22 cellular contexts compared by ENCODE assay signal in the genomic region with DNA sequence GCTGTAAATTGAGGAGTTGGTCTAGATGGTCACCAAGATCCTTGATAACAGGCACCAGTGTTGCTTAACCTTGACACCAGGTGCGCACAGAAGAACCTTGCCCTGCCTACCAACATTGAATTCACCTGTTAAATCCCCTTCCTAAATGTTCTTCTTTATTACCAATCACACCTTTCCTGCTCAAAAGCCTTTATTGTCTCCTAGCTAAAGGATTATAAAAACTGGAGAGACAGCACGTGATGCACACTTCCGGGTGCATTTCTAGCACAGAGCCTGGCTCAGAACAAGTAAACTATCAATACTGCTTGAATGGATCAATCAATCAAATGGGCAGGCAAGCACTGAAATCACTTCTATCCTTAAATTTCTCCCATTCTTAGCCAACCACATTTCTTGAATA. TPM values are rescaled to one million over a fixed set of nuclear protein-coding genes. Genes with fewer than 3 reads are reported as not detected.
DNase-seq lines count a peak whose midpoint lies in the region; ATAC-seq and TF ChIP-seq lines count a peak whose summit lies in the region.
"Had no signal": no experiment of that assay in that cellular context is flagged by ENCODE, and none has a peak within 500 bp of the region (broad histone marks: within the 10 kb centered on the region; RNA-seq: fewer than 3 reads in every experiment).

No MANE protein-coding gene starts in this region.

- TF ChIP-seq CTCF in WTC11 (IDR thresholded peaks at IDR 0.05), result no peak
- no peak for TF ChIP-seq CTCF in psoas muscle (IDR thresholded peaks at IDR 0.05)
- no peak for TF ChIP-seq CTCF in type B pancreatic cell (conservative IDR thresholded peaks at IDR 0.05)

- H3K36me3 ChIP-seq in psoas muscle (ENCODE audit: insufficient read depth in 1 of 2, low read depth in 1 of 2), result peaks cover 0 to 58% of the 10 kb centered on the region in 2 donors
- H3K36me3 ChIP-seq: BE2C had no signal

- no peak overlapping the region for H3K4me3 ChIP-seq in psoas muscle
- H3K4me3 ChIP-seq: A549; BLaER1 treated with 17β-estradiol and CSF1 and Interleukin-3, amounts not matched to agents 10 nM and 100 nM; GM23248 had no signal

- H3K9me3 Mint-ChIP-seq in WTC11, result no peaks in the 10 kb centered on the region
- H3K9me3 Mint-ChIP-seq in type B pancreatic cell, result no peaks in the 10 kb centered on the region
- H3K9me3 Mint-ChIP-seq: CD4-positive, alpha-beta T cell; CD8-positive, alpha-beta memory T cell; H9 had no signal

- no peak for DNase-seq in WTC11 (ENCODE audit: low spot score)
- no peak for DNase-seq in left colon
- no peak for DNase-seq in psoas muscle
- no peak for DNase-seq in type B pancreatic cell (ENCODE audit: extremely low spot score, unreplicated experiment)
- DNase-seq in DMS79 (lab: John Stamatoyannopoulos, UW), result no peak
- no peak for DNase-seq in GM03348 (ENCODE audit: low spot score)
- no peak for DNase-seq in MV-4-11 (lab: John Stamatoyannopoulos, UW)
- DNase-seq: 8988T; ACHN; AML-193; BE2C; CD4-positive, alpha-beta T cell; CD8-positive, alpha-beta memory T cell; DMS 273 treated with DMSO at 0.1 percent for 48 hours; DMS79 treated with DMSO at 0.1 percent for 48 hours; GF-D8; GM23248; H9 had no signal

- H3K36me3 Mint-ChIP-seq in WTC11 (no peaks in the 10 kb centered on the region), type B pancreatic cell (peaks cover 31% of the 10 kb centered on the region)

- H3K27ac Mint-ChIP-seq in WTC11 (peak overlapping the region; percentile 41; the same call in 1 of the 2 replicates), type B pancreatic cell (peak overlapping the region; percentile 32)
- H3K27ac Mint-ChIP-seq: CD14-positive monocyte; CD4-positive, alpha-beta T cell; H9 had no signal

- POLR2A ChIA-PET in WTC11 (lab: Charles Lee), result no interaction called here

- 54 to 85% (median 79%) methylated on average over 3 of the region's 3 CpGs for WGBS in psoas muscle, 3 donors

- H3K4me3 Mint-ChIP-seq in WTC11, result no peak overlapping the region
- no peak overlapping the region for H3K4me3 Mint-ChIP-seq in type B pancreatic cell
- H3K4me3 Mint-ChIP-seq: CD14-positive monocyte; CD4-positive, alpha-beta T cell; CD8-positive, alpha-beta memory T cell; H9 had no signal

- H3K4me1 ChIP-seq in psoas muscle, result peaks cover 53% of the 10 kb centered on the region
- H3K4me1 ChIP-seq: BE2C had no signal

- intact Hi-C loops in left colon (cut with DNase I, micrococcal nuclease), result no loop called here
- intact Hi-C loops in psoas muscle (cut with DNase I), result no loop called here

- peak overlapping the region; percentile 64 for H3K27ac ChIP-seq in psoas muscle
- H3K27ac ChIP-seq: A549; BLaER1 treated with 17β-estradiol and CSF1 and Interleukin-3, amounts not matched to agents 10 nM and 100 nM; GM23248 had no signal

- H3K4me1 Mint-ChIP-seq in WTC11 (peaks cover 12% of the 10 kb centered on the region), type B pancreatic cell (ENCODE audit: unreplicated experiment) (peaks cover 8% of the 10 kb centered on the region)

- H3K27me3 Mint-ChIP-seq in WTC11 (ENCODE audit: low read depth), result no peaks in the 10 kb centered on the region
- no peaks in the 10 kb centered on the region for H3K27me3 Mint-ChIP-seq in type B pancreatic cell
- H3K27me3 Mint-ChIP-seq: CD4-positive, alpha-beta T cell had no signal

- no peak for ATAC-seq in WTC11
- ATAC-seq in left colon, result peak; percentile 92
- no peak for ATAC-seq in psoas muscle
- ATAC-seq: A549, HCT116 had no signal

- no peaks in the 10 kb centered on the region for H3K27me3 ChIP-seq in psoas muscle (ENCODE audit: insufficient read depth in 3 of 3, low read length in 2 of 3)
- H3K27me3 ChIP-seq: BE2C; BLaER1 treated with 17β-estradiol and CSF1 and Interleukin-3, amounts not matched to agents 10 nM and 100 nM had no signal

- CTCF ChIA-PET in WTC11 (lab: Charles Lee), result no interaction called here

- H3K9me3 ChIP-seq in psoas muscle, result no peaks in the 10 kb centered on the region
- H3K9me3 ChIP-seq: A549; BE2C; BLaER1 treated with 17β-estradiol and CSF1 and Interleukin-3, amounts not matched to agents 10 nM and 100 nM had no signal

TF ChIP-seq in WTC11, 78 proteins besides CTCF, POLR2A, EP300 and RAD21 (continues in another document):
- no peak for TF ChIP-seq FOXJ3 (CRISPR knock-in tag; IDR thresholded peaks at IDR 0.05; ENCODE audit: borderline replicate concordance)
- no peak for TF ChIP-seq ZNF317 (CRISPR knock-in tag; IDR thresholded peaks at IDR 0.05; ENCODE audit: borderline replicate concordance, low read depth)
- TF ChIP-seq, protein P1, sequence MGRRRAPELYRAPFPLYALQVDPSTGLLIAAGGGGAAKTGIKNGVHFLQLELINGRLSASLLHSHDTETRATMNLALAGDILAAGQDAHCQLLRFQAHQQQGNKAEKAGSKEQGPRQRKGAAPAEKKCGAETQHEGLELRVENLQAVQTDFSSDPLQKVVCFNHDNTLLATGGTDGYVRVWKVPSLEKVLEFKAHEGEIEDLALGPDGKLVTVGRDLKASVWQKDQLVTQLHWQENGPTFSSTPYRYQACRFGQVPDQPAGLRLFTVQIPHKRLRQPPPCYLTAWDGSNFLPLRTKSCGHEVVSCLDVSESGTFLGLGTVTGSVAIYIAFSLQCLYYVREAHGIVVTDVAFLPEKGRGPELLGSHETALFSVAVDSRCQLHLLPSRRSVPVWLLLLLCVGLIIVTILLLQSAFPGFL (CRISPR knock-in tag; IDR thresholded peaks at IDR 0.05; ENCODE audit: borderline replicate concordance), result no peak
- no peak for TF ChIP-seq NR2C2 (CRISPR knock-in tag; IDR thresholded peaks at IDR 0.05)
- no peak for TF ChIP-seq ZNF263 (CRISPR knock-in tag; IDR thresholded peaks at IDR 0.05; ENCODE audit: low read depth)
- TF ChIP-seq ZNF396 (CRISPR knock-in tag; IDR thresholded peaks at IDR 0.05; ENCODE audit: borderline replicate concordance), result no peak
- TF ChIP-seq, protein P2, sequence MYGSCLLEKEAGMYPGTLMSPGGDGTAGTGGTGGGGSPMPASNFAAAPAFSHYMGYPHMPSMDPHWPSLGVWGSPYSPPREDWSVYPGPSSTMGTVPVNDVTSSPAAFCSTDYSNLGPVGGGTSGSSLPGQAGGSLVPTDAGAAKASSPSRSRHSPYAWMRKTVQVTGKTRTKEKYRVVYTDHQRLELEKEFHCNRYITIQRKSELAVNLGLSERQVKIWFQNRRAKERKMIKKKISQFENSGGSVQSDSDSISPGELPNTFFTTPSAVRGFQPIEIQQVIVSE (CRISPR knock-in tag; IDR thresholded peaks at IDR 0.05; ENCODE audit: borderline replicate concordance), result no peak
- TF ChIP-seq, protein P3, sequence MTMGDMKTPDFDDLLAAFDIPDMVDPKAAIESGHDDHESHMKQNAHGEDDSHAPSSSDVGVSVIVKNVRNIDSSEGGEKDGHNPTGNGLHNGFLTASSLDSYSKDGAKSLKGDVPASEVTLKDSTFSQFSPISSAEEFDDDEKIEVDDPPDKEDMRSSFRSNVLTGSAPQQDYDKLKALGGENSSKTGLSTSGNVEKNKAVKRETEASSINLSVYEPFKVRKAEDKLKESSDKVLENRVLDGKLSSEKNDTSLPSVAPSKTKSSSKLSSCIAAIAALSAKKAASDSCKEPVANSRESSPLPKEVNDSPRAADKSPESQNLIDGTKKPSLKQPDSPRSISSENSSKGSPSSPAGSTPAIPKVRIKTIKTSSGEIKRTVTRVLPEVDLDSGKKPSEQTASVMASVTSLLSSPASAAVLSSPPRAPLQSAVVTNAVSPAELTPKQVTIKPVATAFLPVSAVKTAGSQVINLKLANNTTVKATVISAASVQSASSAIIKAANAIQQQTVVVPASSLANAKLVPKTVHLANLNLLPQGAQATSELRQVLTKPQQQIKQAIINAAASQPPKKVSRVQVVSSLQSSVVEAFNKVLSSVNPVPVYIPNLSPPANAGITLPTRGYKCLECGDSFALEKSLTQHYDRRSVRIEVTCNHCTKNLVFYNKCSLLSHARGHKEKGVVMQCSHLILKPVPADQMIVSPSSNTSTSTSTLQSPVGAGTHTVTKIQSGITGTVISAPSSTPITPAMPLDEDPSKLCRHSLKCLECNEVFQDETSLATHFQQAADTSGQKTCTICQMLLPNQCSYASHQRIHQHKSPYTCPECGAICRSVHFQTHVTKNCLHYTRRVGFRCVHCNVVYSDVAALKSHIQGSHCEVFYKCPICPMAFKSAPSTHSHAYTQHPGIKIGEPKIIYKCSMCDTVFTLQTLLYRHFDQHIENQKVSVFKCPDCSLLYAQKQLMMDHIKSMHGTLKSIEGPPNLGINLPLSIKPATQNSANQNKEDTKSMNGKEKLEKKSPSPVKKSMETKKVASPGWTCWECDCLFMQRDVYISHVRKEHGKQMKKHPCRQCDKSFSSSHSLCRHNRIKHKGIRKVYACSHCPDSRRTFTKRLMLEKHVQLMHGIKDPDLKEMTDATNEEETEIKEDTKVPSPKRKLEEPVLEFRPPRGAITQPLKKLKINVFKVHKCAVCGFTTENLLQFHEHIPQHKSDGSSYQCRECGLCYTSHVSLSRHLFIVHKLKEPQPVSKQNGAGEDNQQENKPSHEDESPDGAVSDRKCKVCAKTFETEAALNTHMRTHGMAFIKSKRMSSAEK (CRISPR knock-in tag; IDR thresholded peaks at IDR 0.05; ENCODE audit: borderline replicate concordance), result no peak
- TF ChIP-seq EMX1 (CRISPR knock-in tag; IDR thresholded peaks at IDR 0.05), result no peak
- TF ChIP-seq, protein P4, sequence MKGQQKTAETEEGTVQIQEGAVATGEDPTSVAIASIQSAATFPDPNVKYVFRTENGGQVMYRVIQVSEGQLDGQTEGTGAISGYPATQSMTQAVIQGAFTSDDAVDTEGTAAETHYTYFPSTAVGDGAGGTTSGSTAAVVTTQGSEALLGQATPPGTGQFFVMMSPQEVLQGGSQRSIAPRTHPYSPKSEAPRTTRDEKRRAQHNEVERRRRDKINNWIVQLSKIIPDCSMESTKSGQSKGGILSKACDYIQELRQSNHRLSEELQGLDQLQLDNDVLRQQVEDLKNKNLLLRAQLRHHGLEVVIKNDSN (CRISPR knock-in tag; IDR thresholded peaks at IDR 0.05), result no peak
- no peak for TF ChIP-seq ESRRA (CRISPR knock-in tag; IDR thresholded peaks at IDR 0.05; ENCODE audit: borderline replicate concordance)
- TF ChIP-seq, protein P5, sequence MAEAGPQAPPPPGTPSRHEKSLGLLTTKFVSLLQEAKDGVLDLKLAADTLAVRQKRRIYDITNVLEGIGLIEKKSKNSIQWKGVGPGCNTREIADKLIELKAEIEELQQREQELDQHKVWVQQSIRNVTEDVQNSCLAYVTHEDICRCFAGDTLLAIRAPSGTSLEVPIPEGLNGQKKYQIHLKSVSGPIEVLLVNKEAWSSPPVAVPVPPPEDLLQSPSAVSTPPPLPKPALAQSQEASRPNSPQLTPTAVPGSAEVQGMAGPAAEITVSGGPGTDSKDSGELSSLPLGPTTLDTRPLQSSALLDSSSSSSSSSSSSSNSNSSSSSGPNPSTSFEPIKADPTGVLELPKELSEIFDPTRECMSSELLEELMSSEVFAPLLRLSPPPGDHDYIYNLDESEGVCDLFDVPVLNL (CRISPR knock-in tag; IDR thresholded peaks at IDR 0.05; ENCODE audit: borderline replicate concordance, low read depth), result no peak

RNA-seq across cellular contexts. Expression of a gene that starts 56.3 kb away (rescaled TPM):
- total RNA-seq in WTC11 (2021) (27.1 to 28.7 TPM (median 28.0 TPM) in 3 replicates), left colon (100 to 1,000 TPM in 1 of 2 donors, 10 to 100 TPM in 1; 66.6 to 154 TPM), psoas muscle (1,000 to 10,000 TPM in 2 of 4 donors, 100 to 1,000 TPM in 2; 792 to 1,728 (median 949) TPM), type B pancreatic cell (ENCODE audit: low replicate concordance) (171 and 195 TPM in 2 replicates)
- polyA plus RNA-seq in psoas muscle, result 100 to 1,000 TPM in 2 of 3 donors, 10 to 100 TPM in 1; 70.6 to 536 (median 234) TPM
